In the genomic region with DNA sequence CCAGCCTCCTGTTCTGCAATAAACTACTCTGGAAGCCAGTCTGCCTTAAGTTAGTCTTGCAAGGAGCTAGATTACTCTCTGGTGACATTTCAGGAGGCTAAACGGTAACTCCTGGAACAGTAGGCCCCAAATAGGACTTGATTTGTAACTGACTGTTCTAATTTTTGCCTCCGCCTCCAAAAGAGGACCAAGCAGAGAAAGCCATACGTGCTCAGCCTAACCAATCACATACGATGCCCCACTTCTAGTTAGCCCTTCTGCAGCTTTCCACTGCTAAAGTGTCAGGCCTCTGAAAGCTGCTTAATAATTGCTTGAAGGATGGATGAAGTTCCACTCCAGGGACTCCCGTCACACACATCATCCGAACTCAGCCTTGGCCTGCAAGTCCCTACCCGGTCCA, we compare ENCODE assay signal across 1 cellular context.
TF ChIP-seq lines count a peak whose summit lies in the region.

No MANE protein-coding gene starts in this region.

TF ChIP-seq in SK-N-SH, 30 proteins besides CTCF, POLR2A, EP300 and RAD21 (continued from another document):
- TF ChIP-seq, protein P1, sequence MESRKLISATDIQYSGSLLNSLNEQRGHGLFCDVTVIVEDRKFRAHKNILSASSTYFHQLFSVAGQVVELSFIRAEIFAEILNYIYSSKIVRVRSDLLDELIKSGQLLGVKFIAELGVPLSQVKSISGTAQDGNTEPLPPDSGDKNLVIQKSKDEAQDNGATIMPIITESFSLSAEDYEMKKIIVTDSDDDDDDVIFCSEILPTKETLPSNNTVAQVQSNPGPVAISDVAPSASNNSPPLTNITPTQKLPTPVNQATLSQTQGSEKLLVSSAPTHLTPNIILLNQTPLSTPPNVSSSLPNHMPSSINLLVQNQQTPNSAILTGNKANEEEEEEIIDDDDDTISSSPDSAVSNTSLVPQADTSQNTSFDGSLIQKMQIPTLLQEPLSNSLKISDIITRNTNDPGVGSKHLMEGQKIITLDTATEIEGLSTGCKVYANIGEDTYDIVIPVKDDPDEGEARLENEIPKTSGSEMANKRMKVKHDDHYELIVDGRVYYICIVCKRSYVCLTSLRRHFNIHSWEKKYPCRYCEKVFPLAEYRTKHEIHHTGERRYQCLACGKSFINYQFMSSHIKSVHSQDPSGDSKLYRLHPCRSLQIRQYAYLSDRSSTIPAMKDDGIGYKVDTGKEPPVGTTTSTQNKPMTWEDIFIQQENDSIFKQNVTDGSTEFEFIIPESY (IDR thresholded peaks at IDR 0.05; ENCODE audit: borderline replicate concordance, low read depth): no peak
- TF ChIP-seq SIN3A (IDR thresholded peaks at IDR 0.05; ENCODE audit: borderline replicate concordance, low read depth, low read length) (no peak), CHD2 (IDR thresholded peaks at IDR 0.05; ENCODE audit: low read length, partially characterized antibody) (no peak), YY1 (IDR thresholded peaks at IDR 0.05; ENCODE audit: low read depth) (no peak), FOXJ3 (CRISPR knock-in tag; IDR thresholded peaks at IDR 0.05) (no peak)
- TF ChIP-seq, protein P2, sequence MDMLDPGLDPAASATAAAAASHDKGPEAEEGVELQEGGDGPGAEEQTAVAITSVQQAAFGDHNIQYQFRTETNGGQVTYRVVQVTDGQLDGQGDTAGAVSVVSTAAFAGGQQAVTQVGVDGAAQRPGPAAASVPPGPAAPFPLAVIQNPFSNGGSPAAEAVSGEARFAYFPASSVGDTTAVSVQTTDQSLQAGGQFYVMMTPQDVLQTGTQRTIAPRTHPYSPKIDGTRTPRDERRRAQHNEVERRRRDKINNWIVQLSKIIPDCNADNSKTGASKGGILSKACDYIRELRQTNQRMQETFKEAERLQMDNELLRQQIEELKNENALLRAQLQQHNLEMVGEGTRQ (IDR thresholded peaks at IDR 0.05; ENCODE audit: borderline replicate concordance, low read depth, low read length): no peak
